ENCODE assay signal across 8 cellular contexts in the genomic region with DNA sequence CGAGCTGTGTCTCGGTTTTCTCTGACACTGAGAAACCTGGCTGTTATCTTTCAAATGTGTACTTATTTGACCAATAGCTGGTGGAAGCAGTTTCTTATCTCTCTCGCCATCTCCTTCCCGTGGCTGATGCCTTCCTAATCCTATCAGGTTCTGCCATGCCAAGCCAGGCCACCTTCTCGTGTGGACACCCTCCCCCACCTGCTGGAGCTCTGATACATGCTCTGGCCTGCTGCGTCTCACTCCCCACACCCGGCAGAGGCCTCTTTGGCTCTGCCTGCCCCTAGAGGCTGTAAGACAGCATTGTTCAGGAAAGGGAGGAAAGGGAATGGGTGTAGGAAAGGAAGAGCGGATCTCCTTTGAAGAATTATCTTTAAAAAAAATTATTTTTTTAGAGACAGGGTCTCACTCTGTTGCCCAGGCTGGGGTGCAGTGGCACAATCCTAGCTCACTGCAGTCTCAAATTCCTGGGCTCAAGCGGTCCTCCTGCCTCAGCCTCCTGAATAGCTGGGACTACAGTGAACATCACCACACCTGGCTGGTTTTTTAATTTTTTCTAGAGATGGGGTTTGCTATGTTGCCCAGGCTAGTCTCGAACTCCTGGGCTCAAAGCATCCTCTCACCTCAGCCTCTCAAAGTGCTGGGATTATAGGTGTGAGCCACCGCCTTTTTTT. TPM values are rescaled to one million over a fixed set of nuclear protein-coding genes. Genes with fewer than 3 reads are reported as not detected.
A peak's percentile ranks its signal among the peaks of the same experiment; 100 is the strongest.
DNase-seq lines count a peak whose midpoint lies in the region; ATAC-seq and TF ChIP-seq lines count a peak whose summit lies in the region.

No MANE protein-coding gene starts in this region.

- H2BK12ac ChIP-seq in mesenchymal stem cell (ENCODE audit: low read length in 2 of 2): no peak overlapping the region

- H3K79me2 ChIP-seq in OCI-LY1 (ENCODE audit: insufficient read depth, low read length): no peaks in the 10 kb centered on the region

- H4K20me1 ChIP-seq in OCI-LY1 (ENCODE audit: insufficient read depth, low read length): no peaks in the 10 kb centered on the region

- peak overlapping the region; percentile 27 for H4K8ac ChIP-seq in mesenchymal stem cell (ENCODE audit: low read length)

- peak; percentile 74 for DNase-seq in DMS53 (lab: John Stamatoyannopoulos, UW)
- no peak for DNase-seq in coronary artery (ENCODE audit: low spot score)
- peak; percentile 84 for DNase-seq in mesenchymal stem cell
- no peak for DNase-seq in vagina (ENCODE audit: extremely low spot score in 2 of 2)

- H3K27me3 ChIP-seq in OCI-LY1 (ENCODE audit: insufficient read depth, low read length) (no peaks in the 10 kb centered on the region), mesenchymal stem cell (ENCODE audit: control insufficient read depth in 1 of 2, insufficient read depth in 1 of 2, low read length in 2 of 2) (no peaks in the 10 kb centered on the region), vagina (no peaks in the 10 kb centered on the region)

- ATAC-seq in HG03565 (IDR thresholded peaks at IDR 0.05; ENCODE audit: unreplicated experiment): peak; percentile 46
- no peak for ATAC-seq in GM21360 (IDR thresholded peaks at IDR 0.05; ENCODE audit: unreplicated experiment)
- no peak for ATAC-seq in GM21423 (IDR thresholded peaks at IDR 0.05; ENCODE audit: unreplicated experiment)

- H3K9ac ChIP-seq in OCI-LY1 (ENCODE audit: low read length) (no peak overlapping the region), mesenchymal stem cell (ENCODE audit: low read length) (peak overlapping the region; percentile 78)

- no peak overlapping the region for H3K4ac ChIP-seq in mesenchymal stem cell (ENCODE audit: low read depth in 1 of 2, low read length in 2 of 2)

- H3K4me3 ChIP-seq in OCI-LY1 (ENCODE audit: low read depth, low read length, poor library complexity, severe bottlenecking) (no peak overlapping the region), coronary artery (no peak overlapping the region), mesenchymal stem cell (ENCODE audit: insufficient read depth in 1 of 2, low read depth in 1 of 2, low read length in 2 of 2) (no peak overlapping the region), vagina (no peak overlapping the region)

- no peak overlapping the region for H3K23ac ChIP-seq in mesenchymal stem cell (ENCODE audit: low read length in 2 of 2)

- H3F3A ChIP-seq in OCI-LY1 (ENCODE audit: insufficient read depth, low read length): no peaks in the 10 kb centered on the region

- H3K9me3 ChIP-seq in OCI-LY1 (ENCODE audit: low read length): no peaks in the 10 kb centered on the region
- no peaks in the 10 kb centered on the region for H3K9me3 ChIP-seq in mesenchymal stem cell (ENCODE audit: control insufficient read depth, low read length)
- no peaks in the 10 kb centered on the region for H3K9me3 ChIP-seq in vagina

- H2BK120ac ChIP-seq in mesenchymal stem cell (ENCODE audit: low read depth, low read length): peak overlapping the region; percentile 54

- H4K91ac ChIP-seq in mesenchymal stem cell (ENCODE audit: low read length): no peak overlapping the region

- peak; percentile 37 for TF ChIP-seq CTCF in OCI-LY1 (IDR thresholded peaks at IDR 0.05; ENCODE audit: low read length)
- peak; percentile 24 for TF ChIP-seq CTCF in coronary artery (IDR thresholded peaks at IDR 0.05)
- peak in 1 of 3 experiments; percentile 38 for TF ChIP-seq CTCF in vagina (IDR thresholded peaks at IDR 0.05)

- no peak for TF ChIP-seq POLR2A in vagina (IDR thresholded peaks at IDR 0.05)

- H3K9me2 ChIP-seq in OCI-LY1 (ENCODE audit: low read depth, low read length): no peaks in the 10 kb centered on the region

- peaks cover 14% of the 10 kb centered on the region for H3K79me1 ChIP-seq in mesenchymal stem cell (replicated peaks; ENCODE audit: low read length, poor library complexity, severe bottlenecking)

- H3K4me1 ChIP-seq in OCI-LY1 (ENCODE audit: insufficient read depth, low read length, severe bottlenecking) (peaks cover 4% of the 10 kb centered on the region), mesenchymal stem cell (ENCODE audit: control insufficient read depth, insufficient read depth, low read depth, low read length) (peaks cover 29% of the 10 kb centered on the region), vagina (peaks cover 58% of the 10 kb centered on the region)

- H3K18ac ChIP-seq in mesenchymal stem cell (ENCODE audit: low read depth in 1 of 2, low read length in 2 of 2): peak overlapping the region in 1 of 2 experiments; percentile 11

- H3K36me3 ChIP-seq in OCI-LY1 (ENCODE audit: insufficient read depth, low read length) (0 out of 2 replicates have a peak, but pooled peaks cover under 1% of the 10 kb centered on the region), mesenchymal stem cell (ENCODE audit: control insufficient read depth in 1 of 2, insufficient read depth in 2 of 2, low read depth in 1 of 2, low read length in 2 of 2) (peaks cover 10 to 13% of the 10 kb centered on the region in 2 experiments), vagina (peaks cover 0 to 4% of the 10 kb centered on the region in 2 donors)

- H3K27ac ChIP-seq in OCI-LY1 (ENCODE audit: low read depth, low read length, poor library complexity, severe bottlenecking) (no peak overlapping the region), coronary artery (peak overlapping the region in 1 of 2 donors; percentile 81), mesenchymal stem cell (ENCODE audit: low read length, poor library complexity, severe bottlenecking) (no peak overlapping the region), vagina (peak overlapping the region; percentile 84)

- H3K4me2 ChIP-seq in OCI-LY1 (ENCODE audit: low read length): no peak overlapping the region
- no peak overlapping the region for H3K4me2 ChIP-seq in mesenchymal stem cell (ENCODE audit: low read length, poor library complexity, severe bottlenecking)

- peak overlapping the region; percentile 60 for H2BK15ac ChIP-seq in mesenchymal stem cell (ENCODE audit: low read depth, poor library complexity, severe bottlenecking)

- intact Hi-C loops in vagina (cut with DNase I): loop anchor here (10.0 kb wide), 1 partner anchor 423 kb away; the partner anchor contains the start of gene ZNF267

- 47% methylated on average over 7 of the region's 11 CpGs for WGBS in mesenchymal stem cell

- H2BK5ac ChIP-seq in mesenchymal stem cell (ENCODE audit: low read depth, low read length, poor library complexity, severe bottlenecking): no peak overlapping the region

- H2AK5ac ChIP-seq in mesenchymal stem cell (ENCODE audit: low read length, severe bottlenecking): peak overlapping the region; percentile 53

- H2AFZ ChIP-seq in OCI-LY1 (ENCODE audit: low read length) (no peak overlapping the region), mesenchymal stem cell (ENCODE audit: low read depth, low read length) (no peak overlapping the region)

- no peak overlapping the region for H3K14ac ChIP-seq in mesenchymal stem cell (ENCODE audit: low read length in 2 of 2)

RNA-seq across cellular contexts. Expression of gene ARMC5, which starts 7.5 kb away (rescaled TPM):
- polyA plus RNA-seq in mesenchymal stem cell (2013, experiment 1 of 2): 5.3 TPM
- polyA plus RNA-seq in mesenchymal stem cell (2013, experiment 2 of 2): 5.0 TPM
- 11.3 TPM for total RNA-seq in vagina

RNA-seq across cellular contexts. Expression of gene ZNF843, which starts 9.2 kb away (rescaled TPM):
- 0.36 TPM for polyA plus RNA-seq in mesenchymal stem cell (2013, experiment 1 of 2)
- polyA plus RNA-seq in mesenchymal stem cell (2013, experiment 2 of 2): 0.34 TPM
- 2.7 TPM for total RNA-seq in vagina

RNA-seq across cellular contexts. Expression of gene TGFB1I1, which starts 20.1 kb away (rescaled TPM):
- 125 TPM for polyA plus RNA-seq in mesenchymal stem cell (2013, experiment 1 of 2)
- polyA plus RNA-seq in mesenchymal stem cell (2013, experiment 2 of 2): 118 TPM
- total RNA-seq in vagina: 114 TPM

RNA-seq across cellular contexts. Expression of gene COX6A2, which starts 23.7 kb away (rescaled TPM):
- not detected for polyA plus RNA-seq in mesenchymal stem cell (2013, experiment 1 of 2)
- polyA plus RNA-seq in mesenchymal stem cell (2013, experiment 2 of 2): not detected
- not detected for total RNA-seq in vagina

RNA-seq across cellular contexts. Expression of gene SLC5A2, which starts 31.1 kb away (rescaled TPM):
- polyA plus RNA-seq in mesenchymal stem cell (2013, experiment 1 of 2): not detected
- polyA plus RNA-seq in mesenchymal stem cell (2013, experiment 2 of 2): not detected
- not detected for total RNA-seq in vagina

Comparison
In these comparisons a context has a peak if more than half of its experiments do, and no peak if none do; other contexts are left out.
1. DNase-seq: peak in DMS53 (single experiment) and mesenchymal stem cell (single experiment); none in coronary artery (single experiment) and vagina (0 of 2).